Comparison of ENCODE assay signal across 8 cellular contexts in the genomic region with DNA sequence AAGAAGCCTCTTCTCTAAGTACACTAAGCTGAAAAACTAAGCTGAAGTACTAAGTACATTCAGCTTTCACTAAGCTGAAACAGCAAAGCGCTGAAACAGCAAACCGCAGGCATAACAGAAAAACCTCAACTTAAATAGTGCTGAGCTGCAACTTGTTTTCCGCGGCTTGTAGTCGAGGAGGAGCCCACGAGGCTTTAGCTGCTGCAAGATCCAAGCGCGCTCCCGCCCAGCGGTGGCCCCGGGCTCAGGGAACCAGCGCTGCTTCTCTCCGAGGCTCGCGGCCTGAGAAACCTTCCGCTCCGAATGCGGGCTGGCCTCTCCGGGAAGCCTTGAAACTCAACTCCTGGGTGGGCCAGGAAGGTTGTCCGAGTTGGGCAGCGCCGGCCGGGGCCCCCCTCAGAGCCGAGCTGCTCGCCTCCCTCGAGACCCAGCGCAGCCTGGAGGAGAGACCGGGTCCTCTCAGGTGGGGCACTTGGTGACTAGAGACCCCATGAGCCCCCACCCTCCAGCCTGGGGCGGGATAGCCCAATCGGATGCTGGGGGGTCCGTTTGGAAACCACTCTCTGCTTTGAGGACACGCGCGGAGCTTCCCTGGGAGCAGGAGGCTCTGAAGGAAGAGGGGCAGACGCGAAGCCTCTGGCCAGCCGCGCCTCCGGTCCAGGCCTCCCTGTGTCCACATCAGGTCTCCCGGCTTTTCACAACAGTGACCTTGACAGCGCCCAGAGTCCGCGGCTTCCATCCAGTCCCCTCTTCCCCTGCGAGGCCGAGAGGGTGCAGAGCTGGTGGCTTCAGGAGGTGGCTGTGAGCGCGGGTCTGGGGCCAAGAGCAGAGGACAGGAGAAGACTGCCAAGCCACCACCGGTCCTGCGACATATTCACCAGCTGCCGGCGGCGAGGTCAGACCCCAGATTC. TPM values are rescaled to one million over a fixed set of nuclear protein-coding genes. Genes with fewer than 3 reads are reported as not detected.
DNase-seq lines count a peak whose midpoint lies in the region; ATAC-seq and TF ChIP-seq lines count a peak whose summit lies in the region.

No MANE protein-coding gene starts in this region.

- no peaks in the 10 kb centered on the region for H3K36me3 ChIP-seq in osteoblast (ENCODE audit: insufficient read depth, low read length)

- DNase-seq in AML-193 (lab: John Stamatoyannopoulos, UW) (peak; percentile 65 to 71), epithelial cell of esophagus (ENCODE audit: low read depth) (peak; percentile 50), osteoblast (ENCODE audit: insufficient read length, low spot score, missing footprints) (peak; percentile 91), mesenteric fat pad (ENCODE audit: low spot score) (no peak), HPDE6-E6E7 (ENCODE audit: extremely low spot score) (no peak)
- peak; percentile 51 to 63 for DNase-seq in activated CD4-positive, alpha-beta T cell treated with anti-CD3 and anti-CD28 coated beads, Interleukin-2, amount 50 U/mL, for 48 hours

- peak overlapping the region; percentile 52 for H2AFZ ChIP-seq in osteoblast (ENCODE audit: low read length)

- no peaks in the 10 kb centered on the region for H4K20me1 ChIP-seq in osteoblast (ENCODE audit: insufficient read depth, low read length)

- no peaks in the 10 kb centered on the region for H3K9me3 ChIP-seq in osteoblast (ENCODE audit: low read depth, low read length)

- H3K4me3 ChIP-seq in epithelial cell of esophagus (ENCODE audit: low read length) (no peak overlapping the region), osteoblast (ENCODE audit: insufficient read depth, low read length) (peak overlapping the region; percentile 48)

- H3K4me1 ChIP-seq in osteoblast (ENCODE audit: insufficient read depth, low read length): peaks cover 3% of the 10 kb centered on the region

- no peak overlapping the region for H3K27ac ChIP-seq in osteoblast (ENCODE audit: low read depth, low read length)

- TF ChIP-seq CTCF in epithelial cell of esophagus (IDR thresholded peaks at IDR 0.05; ENCODE audit: insufficient read depth, low read depth, low read length, missing control alignments): no peak
- no peak for TF ChIP-seq CTCF in osteoblast (IDR thresholded peaks at IDR 0.05; ENCODE audit: extremely low read depth, low read depth, low read length)

- peak overlapping the region; percentile 75 for H3K4me2 ChIP-seq in osteoblast (ENCODE audit: insufficient read depth, low read length)

- H3K79me2 ChIP-seq in osteoblast (ENCODE audit: insufficient read depth, low read length): no peaks in the 10 kb centered on the region

- H3K27me3 ChIP-seq in osteoblast (ENCODE audit: insufficient read depth, low read length): peaks cover 72% of the 10 kb centered on the region

- peak; percentile 56 for ATAC-seq in HG03108 (IDR thresholded peaks at IDR 0.05; ENCODE audit: unreplicated experiment)
- no peak for ATAC-seq in GM19395 (IDR thresholded peaks at IDR 0.05; ENCODE audit: unreplicated experiment)

RNA-seq across cellular contexts. Expression of gene HLA-E, which starts 38.1 kb away (rescaled TPM):
- total RNA-seq in osteoblast (320 and 343 TPM in 2 replicates), mesenteric fat pad (450 TPM)

Comparison
In these comparisons a context has a peak if more than half of its experiments do, and no peak if none do; other contexts are left out.
1. DNase-seq: peak in AML-193 (2 of 2), activated CD4-positive, alpha-beta T cell treated with anti-CD3 and anti-CD28 coated beads, Interleukin-2, amount 50 U/mL, for 48 hours (2 of 2), epithelial cell of esophagus (single experiment) and osteoblast (single experiment); none in mesenteric fat pad (single experiment) and HPDE6-E6E7 (single experiment).